Comparison of ENCODE assay signal across 1 cellular context in genomic region chr11:115178705-115179104, GRCh38.
TF ChIP-seq lines count a peak whose summit lies in the region.

No MANE protein-coding gene starts in this region.

TF ChIP-seq in GM23338, 12 proteins besides CTCF, POLR2A, EP300 and RAD21 (continued from another document):
- TF ChIP-seq, protein P1, sequence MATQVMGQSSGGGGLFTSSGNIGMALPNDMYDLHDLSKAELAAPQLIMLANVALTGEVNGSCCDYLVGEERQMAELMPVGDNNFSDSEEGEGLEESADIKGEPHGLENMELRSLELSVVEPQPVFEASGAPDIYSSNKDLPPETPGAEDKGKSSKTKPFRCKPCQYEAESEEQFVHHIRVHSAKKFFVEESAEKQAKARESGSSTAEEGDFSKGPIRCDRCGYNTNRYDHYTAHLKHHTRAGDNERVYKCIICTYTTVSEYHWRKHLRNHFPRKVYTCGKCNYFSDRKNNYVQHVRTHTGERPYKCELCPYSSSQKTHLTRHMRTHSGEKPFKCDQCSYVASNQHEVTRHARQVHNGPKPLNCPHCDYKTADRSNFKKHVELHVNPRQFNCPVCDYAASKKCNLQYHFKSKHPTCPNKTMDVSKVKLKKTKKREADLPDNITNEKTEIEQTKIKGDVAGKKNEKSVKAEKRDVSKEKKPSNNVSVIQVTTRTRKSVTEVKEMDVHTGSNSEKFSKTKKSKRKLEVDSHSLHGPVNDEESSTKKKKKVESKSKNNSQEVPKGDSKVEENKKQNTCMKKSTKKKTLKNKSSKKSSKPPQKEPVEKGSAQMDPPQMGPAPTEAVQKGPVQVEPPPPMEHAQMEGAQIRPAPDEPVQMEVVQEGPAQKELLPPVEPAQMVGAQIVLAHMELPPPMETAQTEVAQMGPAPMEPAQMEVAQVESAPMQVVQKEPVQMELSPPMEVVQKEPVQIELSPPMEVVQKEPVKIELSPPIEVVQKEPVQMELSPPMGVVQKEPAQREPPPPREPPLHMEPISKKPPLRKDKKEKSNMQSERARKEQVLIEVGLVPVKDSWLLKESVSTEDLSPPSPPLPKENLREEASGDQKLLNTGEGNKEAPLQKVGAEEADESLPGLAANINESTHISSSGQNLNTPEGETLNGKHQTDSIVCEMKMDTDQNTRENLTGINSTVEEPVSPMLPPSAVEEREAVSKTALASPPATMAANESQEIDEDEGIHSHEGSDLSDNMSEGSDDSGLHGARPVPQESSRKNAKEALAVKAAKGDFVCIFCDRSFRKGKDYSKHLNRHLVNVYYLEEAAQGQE (IDR thresholded peaks at IDR 0.05; ENCODE audit: unreplicated experiment): peak; percentile 38
- TF ChIP-seq ETS1 (IDR thresholded peaks at IDR 0.05): no peak
- TF ChIP-seq CREB1 (CRISPR knock-in tag; IDR thresholded peaks at IDR 0.05; ENCODE audit: low read depth): no peak
- no peak for TF ChIP-seq STAT1 (IDR thresholded peaks at IDR 0.05; ENCODE audit: unreplicated experiment)
TF ChIP-seq in GM23338: peak in this region for 1.
